15 cellular contexts compared by ENCODE assay signal in genomic region chr15:86445750-86446149, GRCh38.
DNase-seq lines count a peak whose midpoint lies in the region; ATAC-seq and TF ChIP-seq lines count a peak whose summit lies in the region.
"Had no signal": no experiment of that assay in that cellular context is flagged by ENCODE, and none has a peak within 500 bp of the region (broad histone marks: within the 10 kb centered on the region; RNA-seq: fewer than 3 reads in every experiment).

No MANE protein-coding gene starts in this region.

- H3K4me1 ChIP-seq in thyroid gland, result no peaks in the 10 kb centered on the region
- H3K4me1 ChIP-seq: BLaER1, HAP-1 had no signal

- H3K9me3 ChIP-seq in neural cell (ENCODE audit: low read length) (no peaks in the 10 kb centered on the region), thyroid gland (no peaks in the 10 kb centered on the region)
- H3K9me3 ChIP-seq: BLaER1, HAP-1 had no signal

- no peaks in the 10 kb centered on the region for H4K20me1 ChIP-seq in neural cell (ENCODE audit: insufficient read depth)
- H4K20me1 ChIP-seq: BLaER1 had no signal

- H3K27ac ChIP-seq in neural cell (ENCODE audit: low read length) (peak overlapping the region; percentile 55), thyroid gland (no peak overlapping the region)
- H3K27ac ChIP-seq: 22Rv1, BLaER1 had no signal

- WGBS in thyroid gland, 2 donors, result 57% methylated on average over 5 of the region's 5 CpGs

- no peak overlapping the region for H3K4me2 ChIP-seq in neural cell (ENCODE audit: low read length)
- H3K4me2 ChIP-seq: BLaER1 had no signal

- H3K9me2 ChIP-seq in neural cell (ENCODE audit: insufficient read depth, low read length), result no peaks in the 10 kb centered on the region

- ATAC-seq in omental fat pad (ENCODE audit: low FRiP score) (no peak), GM19328 (IDR thresholded peaks at IDR 0.05; ENCODE audit: unreplicated experiment) (no peak)
- ATAC-seq: GM12878, HepG2 had no signal

- peak; percentile 81 for TF ChIP-seq EP300 in neural cell (conservative IDR thresholded peaks at IDR 0.05; ENCODE audit: poor library complexity, severe bottlenecking)

- no peaks in the 10 kb centered on the region for H3K79me2 ChIP-seq in neural cell (replicated peaks; ENCODE audit: insufficient read depth, low read length)

- intact Hi-C loops in thyroid gland (cut with DNase I), result no loop called here

- no peak overlapping the region for H2AFZ ChIP-seq in neural cell (ENCODE audit: low read depth, low read length)

- H3F3A ChIP-seq in neural cell (ENCODE audit: insufficient read depth, low read length, poor library complexity, severe bottlenecking), result no peaks in the 10 kb centered on the region

- DNase-seq in DMS 273 (lab: John Stamatoyannopoulos, UW; ENCODE audit: unreplicated experiment), result peak; percentile 71
- DNase-seq in NCI-H2171 (lab: John Stamatoyannopoulos, UW), result peak; percentile 84
- peak; percentile 55 for DNase-seq in NCI-H82 treated with DMSO at 0.1 percent for 48 hours (lab: John Stamatoyannopoulos, UW; ENCODE audit: unreplicated experiment)
- DNase-seq in thyroid gland, result no peak
- no peak for DNase-seq in omental fat pad (ENCODE audit: low spot score)
- DNase-seq: AML-193; CD8-positive, alpha-beta memory T cell; DMS79 had no signal

- TF ChIP-seq POLR2A in thyroid gland (IDR thresholded peaks at IDR 0.05), result no peak

- peak overlapping the region; percentile 3 for H3K9ac ChIP-seq in neural cell (ENCODE audit: low read length)
- H3K9ac ChIP-seq: BLaER1 had no signal

- H3K4me3 ChIP-seq in neural cell (ENCODE audit: low read length) (no peak overlapping the region), thyroid gland (replicated peaks in 1 of 3) (no peak overlapping the region)
- H3K4me3 ChIP-seq: BLaER1, GM12878, HAP-1 had no signal

- H3K36me3 ChIP-seq in neural cell (ENCODE audit: insufficient read depth, low read length), result no peaks in the 10 kb centered on the region
- no peaks in the 10 kb centered on the region for H3K36me3 ChIP-seq in thyroid gland
- H3K36me3 ChIP-seq: BLaER1, HAP-1 had no signal

- TF ChIP-seq RAD21 in neural cell (conservative IDR thresholded peaks at IDR 0.05), result no peak

- TF ChIP-seq CTCF in neural cell (IDR thresholded peaks at IDR 0.05; ENCODE audit: poor library complexity, severe bottlenecking), result no peak
- no peak for TF ChIP-seq CTCF in thyroid gland (IDR thresholded peaks at IDR 0.05)
- TF ChIP-seq CTCF in omental fat pad (IDR thresholded peaks at IDR 0.05), result no peak

- H3K27me3 ChIP-seq in neural cell (ENCODE audit: insufficient read depth, low read depth, low read length) (no peaks in the 10 kb centered on the region), thyroid gland (no peaks in the 10 kb centered on the region)
- H3K27me3 ChIP-seq: BLaER1 had no signal

TF ChIP-seq in neural cell, 6 proteins besides CTCF, POLR2A, EP300 and RAD21:
- no peak for TF ChIP-seq SMC3 (conservative IDR thresholded peaks at IDR 0.05; ENCODE audit: poor library complexity)
- peak; percentile 46 for TF ChIP-seq REST (IDR thresholded peaks at IDR 0.05; ENCODE audit: borderline replicate concordance)
- peak; percentile 63 for TF ChIP-seq POLR2AphosphoS5 (IDR thresholded peaks at IDR 0.05)
- no peak for TF ChIP-seq TAF1 (IDR thresholded peaks at IDR 0.05; ENCODE audit: low read depth)
TF ChIP-seq in neural cell: peak in this region for 2.

Comparison
In these comparisons a context has a peak if more than half of its experiments do, and no peak if none do; other contexts are left out.
1. DNase-seq: peak in DMS 273 (single experiment), NCI-H2171 (single experiment) and NCI-H82 treated with DMSO at 0.1 percent for 48 hours (single experiment); none in thyroid gland (0 of 2) and omental fat pad (single experiment).